ENCODE assay signal across 8 cellular contexts in the genomic region with DNA sequence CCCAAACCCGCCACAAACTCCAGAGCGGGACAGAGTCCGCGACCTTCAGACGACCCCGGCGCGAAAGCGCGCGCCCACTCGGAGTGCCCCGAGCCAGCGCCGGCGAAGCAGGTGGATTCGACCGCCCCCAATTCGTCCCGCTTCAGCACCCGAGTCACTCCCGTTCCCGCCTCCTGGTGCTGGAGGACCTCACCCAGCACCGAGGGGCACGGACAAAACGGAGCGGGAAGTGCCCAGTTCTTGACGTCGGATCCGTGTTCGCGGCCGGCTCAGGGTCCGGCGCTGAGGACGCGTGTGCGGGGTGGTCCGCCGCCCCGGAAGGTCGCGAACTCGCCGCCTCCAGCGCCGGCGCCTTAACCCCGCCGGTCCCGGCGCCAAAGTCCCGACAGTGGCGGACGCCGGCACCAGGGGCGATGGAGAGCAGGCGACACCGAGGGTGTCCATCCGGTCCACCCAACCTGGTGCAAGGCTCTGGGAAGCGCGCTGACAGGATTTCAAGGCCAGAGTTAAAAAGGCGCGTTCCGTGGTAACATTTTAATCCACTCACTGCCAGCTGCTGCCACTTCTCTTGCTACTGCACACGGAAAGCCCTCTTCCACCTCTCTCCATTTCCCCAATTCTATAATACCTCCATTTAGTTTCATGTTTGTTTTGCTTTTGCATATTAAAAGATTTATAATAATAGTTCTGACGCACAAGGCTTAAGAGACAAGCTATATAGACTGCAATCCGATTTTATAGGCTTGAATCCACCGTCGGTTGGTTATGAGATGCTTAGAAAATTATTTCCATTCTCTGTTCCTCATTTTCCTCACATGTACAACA.
A peak's percentile ranks its signal among the peaks of the same experiment; 100 is the strongest.
DNase-seq lines count a peak whose midpoint lies in the region; ATAC-seq, FAIRE-seq and TF ChIP-seq lines count a peak whose summit lies in the region.

No MANE protein-coding gene starts in this region.

- no peak for TF ChIP-seq RAD21 in GM12878 (IDR thresholded peaks at IDR 0.05; ENCODE audit: insufficient read depth, low read depth, low read length)

- 48% methylated on average over 70 of the region's 70 CpGs for WGBS in HUES64
- WGBS in GM12878 (ENCODE audit: insufficient coverage, insufficient replicate concordance, low lambda C conversion rate, missing lambda C conversion rate) = 54% methylated on average over 58 of the region's 70 CpGs

- H3K9ac ChIP-seq in HUES64 (ENCODE audit: low read depth, low read length) (peak overlapping the region; percentile 57; the same call in 1 of the 2 replicates), GM12878 (ENCODE audit: control insufficient read depth, insufficient read depth, low read length) (no peak overlapping the region)

- H3K27ac Mint-ChIP-seq in Caco-2 (ENCODE audit: unreplicated experiment) = no peak overlapping the region

- H3K9me3 ChIP-seq in HUES64 (ENCODE audit: insufficient read depth, low read depth, low read length) (peaks cover 9% of the 10 kb centered on the region), GM12878 (replicated peaks; ENCODE audit: control insufficient read depth, insufficient read depth, low read length) (no peaks in the 10 kb centered on the region; the same call in 2 of the 3 replicates), Caco-2 (peaks cover 6% of the 10 kb centered on the region)

- H3K4me3 ChIP-seq in HUES64 (ENCODE audit: low read length) = peak overlapping the region; percentile 58
- H3K4me3 ChIP-seq in GM12878 = no peak overlapping the region; the same call in 1 of the 2 replicates
- peak overlapping the region; percentile 60 for H3K4me3 ChIP-seq in kidney epithelial cell (ENCODE audit: low read depth, low read length)
- no peak overlapping the region for H3K4me3 ChIP-seq in Caco-2 (ENCODE audit: low read depth, low read length)

- H3K4me1 ChIP-seq in HUES64 (ENCODE audit: insufficient read depth, low read length) = 0 out of 2 replicates have a peak, but pooled peaks cover 3% of the 10 kb centered on the region
- H3K4me1 ChIP-seq in GM12878 (ENCODE audit: control insufficient read depth, insufficient read depth, low read length) = no peaks in the 10 kb centered on the region
- H3K4me1 ChIP-seq in Caco-2 = no peaks in the 10 kb centered on the region

- peaks cover 19% of the 10 kb centered on the region for H3K9me3 Mint-ChIP-seq in Caco-2 (ENCODE audit: unreplicated experiment)

- in situ Hi-C loops in GM12878 (cut with MboI) = no loop called here

- RAD21 ChIA-PET in GM12878 (lab: Charles Lee; ENCODE audit: unreplicated experiment) = interaction anchor here (1.0 kb wide), 1 partner anchor 127 kb away, joined by 7 read pairs; no protein-coding TSS in a partner anchor

- H3K4me1 Mint-ChIP-seq in Caco-2 (ENCODE audit: low read depth, unreplicated experiment) = no peaks in the 10 kb centered on the region

- intact Hi-C loops in GM12878 (cut with micrococcal nuclease; ENCODE audit: unreplicated experiment) (loop anchor here (2.0 kb wide), 1 partner anchor 127 kb away; no protein-coding TSS in a partner anchor), Caco-2 (cut with micrococcal nuclease; ENCODE audit: unreplicated experiment) (no loop called here)

- H3K27ac ChIP-seq in 22Rv1 (no peak overlapping the region), HUES64 (ENCODE audit: low read depth, low read length) (no peak overlapping the region), GM12878 (ENCODE audit: control insufficient read depth, insufficient read depth) (no peak overlapping the region)

- no peaks in the 10 kb centered on the region for H3K36me3 ChIP-seq in HUES64 (ENCODE audit: insufficient read depth, low read length)
- H3K36me3 ChIP-seq in GM12878 (ENCODE audit: control insufficient read depth in 2 of 2, insufficient read depth in 2 of 2, low read length in 1 of 2) = no peaks in the 10 kb centered on the region
- H3K36me3 ChIP-seq in kidney epithelial cell (ENCODE audit: control insufficient read depth, insufficient read depth, low read length) = no peaks in the 10 kb centered on the region
- no peaks in the 10 kb centered on the region for H3K36me3 ChIP-seq in Caco-2 (ENCODE audit: control insufficient read depth, insufficient read depth, low read length)

- peak overlapping the region; percentile 17; the same call in 1 of the 2 replicates for H3K4me2 ChIP-seq in GM12878 (ENCODE audit: control insufficient read depth, insufficient read depth)

- no peaks in the 10 kb centered on the region for H3K79me2 ChIP-seq in GM12878 (ENCODE audit: control insufficient read depth, insufficient read depth, low read length)

- TF ChIP-seq EP300 in GM12878 (IDR thresholded peaks at IDR 0.05; ENCODE audit: borderline replicate concordance in 1 of 2, control insufficient read depth in 1 of 2, low read depth in 2 of 2, low read length in 2 of 2) = no peak

- H4K20me1 ChIP-seq in GM12878 (ENCODE audit: control insufficient read depth, insufficient read depth) = no peaks in the 10 kb centered on the region

- ATAC-seq in GM19035 (IDR thresholded peaks at IDR 0.05; ENCODE audit: unreplicated experiment) (peak; percentile 74), GM12878 (peak; percentile 96), HG03439 (IDR thresholded peaks at IDR 0.05; ENCODE audit: unreplicated experiment) (no peak)

- H3K36me3 Mint-ChIP-seq in Caco-2 (ENCODE audit: insufficient read depth, unreplicated experiment) = no peaks in the 10 kb centered on the region

- no TSS peak for BruUV-seq in GM12878 (replicated peaks; lab: Mats Ljungman, UMichigan)
- no TSS peak for BruUV-seq in Caco-2 (replicated peaks; lab: Mats Ljungman, UMichigan)

- SMC1A ChIA-PET in GM12878 (lab: Charles Lee; ENCODE audit: uncharacterized antibody, unreplicated experiment) = interaction anchor here (1.1 to 1.2 kb wide), 2 partner anchors 128 to 131 kb away, joined by 3 to 5 read pairs; no protein-coding TSS in a partner anchor

- H3K27me3 ChIP-seq in HUES64 (ENCODE audit: insufficient read depth, low read length) = peaks cover 29% of the 10 kb centered on the region
- no peaks in the 10 kb centered on the region for H3K27me3 ChIP-seq in GM12878 (replicated peaks in 1 of 2; ENCODE audit: control insufficient read depth in 2 of 2, insufficient read depth in 2 of 2, low read length in 1 of 2)
- peaks cover 14% of the 10 kb centered on the region for H3K27me3 ChIP-seq in kidney epithelial cell (ENCODE audit: control insufficient read depth, insufficient read depth, low read length)
- H3K27me3 ChIP-seq in Caco-2 (replicated peaks; ENCODE audit: control insufficient read depth, insufficient read depth, low read length) = no peaks in the 10 kb centered on the region

- H3K27me3 Mint-ChIP-seq in Caco-2 (ENCODE audit: insufficient read depth, unreplicated experiment) = peaks cover 2% of the 10 kb centered on the region

- POLR2A ChIA-PET in GM12878 (lab: Charles Lee) = no interaction called here
- POLR2A ChIA-PET in Caco-2 (lab: Charles Lee) = no interaction called here

- TF ChIP-seq CTCF in 22Rv1 (IDR thresholded peaks at IDR 0.05) (peak; percentile 95), GM12878 (IDR thresholded peaks at IDR 0.05 in 2 of 3, conservative IDR thresholded peaks at IDR 0.05 in 1 of 3; ENCODE audit: control insufficient read depth in 2 of 3, extremely low read depth in 1 of 3, insufficient read depth in 1 of 3, low read depth in 3 of 3, low read length in 3 of 3) (peak in 2 of 3 experiments; percentile 35 to 52; a peak in 3 of 6 replicates), kidney epithelial cell (IDR thresholded peaks at IDR 0.05; ENCODE audit: insufficient read depth, low read length, poor library complexity, severe bottlenecking) (peak; percentile 75), Caco-2 (IDR thresholded peaks at IDR 0.05; ENCODE audit: insufficient read depth in 1 of 2, low read depth in 1 of 2, low read length in 1 of 2, severe bottlenecking in 1 of 2, unreplicated experiment in 1 of 2) (peak in 1 of 2 experiments; percentile 49)

- CTCF ChIA-PET in GM12878 (lab: Yijun Ruan, JAX) = interaction anchor here (1.8 kb wide), 1 partner anchor 128 kb away, joined by 12 read pairs; no protein-coding TSS in a partner anchor
- CTCF ChIA-PET in Caco-2 (lab: Charles Lee) = no interaction called here

- no peak overlapping the region for H2AFZ ChIP-seq in GM12878 (ENCODE audit: control insufficient read depth, low read depth, low read length)

- no peak for TF ChIP-seq POLR2A in GM12878 (IDR thresholded peaks at IDR 0.05; ENCODE audit: low read depth, low read length)

- no peak overlapping the region for H3K4me3 Mint-ChIP-seq in Caco-2 (ENCODE audit: unreplicated experiment)

- FAIRE-seq in GM12878 (lab: Jason Lieb, UNC) = no peak

- DNase-seq in GM12878 (ENCODE audit: low read depth, low spot score) (no peak), kidney epithelial cell (ENCODE audit: low read depth) (peak; percentile 7), Caco-2 (no peak)
- DNase-seq in stimulated activated CD4-positive, alpha-beta T cell treated with anti-CD3 and anti-CD28 coated beads, Interleukin-4, amount 100 ng/mL, for 48 hours (ENCODE audit: low read depth in 2 of 2) = peak; percentile 31 to 58

TF ChIP-seq in GM12878, 131 proteins besides CTCF, POLR2A, EP300 and RAD21:
- TF ChIP-seq CHD2 (IDR thresholded peaks at IDR 0.05; ENCODE audit: borderline replicate concordance, low read depth, low read length) = no peak
- TF ChIP-seq SMC3 (IDR thresholded peaks at IDR 0.05; ENCODE audit: borderline replicate concordance, low read length) = peak; percentile 12; the same call in 1 of the 2 replicates

Comparison
In these comparisons a context has a peak if more than half of its experiments do, and no peak if none do; other contexts are left out.
1. H3K4me3 ChIP-seq: peak in HUES64 (single experiment) and kidney epithelial cell (single experiment); none in GM12878 (single experiment) and Caco-2 (single experiment).
2. DNase-seq: peak in kidney epithelial cell (single experiment) and stimulated activated CD4-positive, alpha-beta T cell treated with anti-CD3 and anti-CD28 coated beads, Interleukin-4, amount 100 ng/mL, for 48 hours (2 of 2); none in GM12878 (single experiment) and Caco-2 (0 of 2).